8 cellular contexts compared by ENCODE assay signal in the genomic region with DNA sequence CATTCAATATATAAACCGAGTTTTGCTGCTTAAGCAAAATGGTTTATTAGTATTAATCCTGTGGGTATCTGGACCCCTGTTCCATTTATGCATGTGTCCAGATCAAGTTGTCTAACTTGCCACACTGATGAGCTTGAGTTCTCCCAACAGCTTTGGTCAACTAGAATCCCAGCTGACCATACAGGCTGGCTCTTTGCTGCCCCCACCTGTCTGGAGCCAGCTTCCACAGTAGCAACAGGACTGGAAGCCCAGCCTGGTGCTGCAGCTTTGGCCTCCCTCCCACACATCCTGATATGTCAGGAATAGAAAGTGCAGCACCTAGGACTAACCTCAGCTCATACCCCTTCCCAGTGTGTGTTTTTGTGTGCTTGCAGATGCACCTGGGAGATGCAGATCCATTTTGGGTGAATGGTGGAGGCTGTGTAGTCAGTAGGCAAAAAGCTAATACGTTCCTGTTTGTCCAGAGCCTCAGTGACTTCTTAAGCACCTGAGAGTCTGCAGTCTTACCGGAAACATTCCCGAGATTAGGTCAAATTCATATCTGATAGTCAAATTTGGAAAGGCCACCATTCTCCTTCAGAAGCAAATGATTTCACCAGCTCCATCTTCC. TPM values are rescaled to one million over a fixed set of nuclear protein-coding genes. Genes with fewer than 3 reads are reported as not detected.
A peak's percentile ranks its signal among the peaks of the same experiment; 100 is the strongest.
DNase-seq lines count a peak whose midpoint lies in the region; ATAC-seq, FAIRE-seq and TF ChIP-seq lines count a peak whose summit lies in the region.

No MANE protein-coding gene starts in this region.

- H3K27me3 ChIP-seq in OCI-LY1 (ENCODE audit: insufficient read depth, low read length) (no peaks in the 10 kb centered on the region), HepG2 (ENCODE audit: control insufficient read depth in 1 of 2, insufficient read depth in 2 of 2, low read length in 2 of 2) (no peaks in the 10 kb centered on the region), thyroid gland (no peaks in the 10 kb centered on the region)

- no peak overlapping the region for H2AFZ ChIP-seq in OCI-LY1 (ENCODE audit: low read length)
- H2AFZ ChIP-seq in HepG2 (ENCODE audit: low read length), result no peak overlapping the region

- H3F3A ChIP-seq in OCI-LY1 (ENCODE audit: insufficient read depth, low read length), result no peaks in the 10 kb centered on the region

- BruUV-seq in HepG2 (replicated peaks; lab: Mats Ljungman, UMichigan), result no TSS peak

- H3K4me2 ChIP-seq in OCI-LY1 (ENCODE audit: low read length), result no peak overlapping the region
- no peak overlapping the region for H3K4me2 ChIP-seq in HepG2 (ENCODE audit: low read depth, low read length)

- no peak overlapping the region for H3K27ac ChIP-seq in OCI-LY1 (ENCODE audit: low read depth, low read length, poor library complexity, severe bottlenecking)
- H3K27ac ChIP-seq in HepG2 (ENCODE audit: extremely low read length, insufficient read depth, low read length), result no peak overlapping the region
- no peak overlapping the region for H3K27ac ChIP-seq in thyroid gland

- H4K20me1 ChIP-seq in OCI-LY1 (ENCODE audit: insufficient read depth, low read length) (no peaks in the 10 kb centered on the region), HepG2 (ENCODE audit: insufficient read depth, low read length) (no peaks in the 10 kb centered on the region)

- peak; percentile 63 for DNase-seq in D341Med (ENCODE audit: low spot score)
- peak; percentile 72 for DNase-seq in choroid plexus epithelial cell (ENCODE audit: low read depth)
- peak; percentile 18 for DNase-seq in HepG2 (ENCODE audit: low spot score)
- peak; percentile 65 to 73 for DNase-seq in thyroid gland
- no peak for DNase-seq in NCI-H226

- FAIRE-seq in HepG2 (lab: Jason Lieb, UNC), result peak; percentile 70

- POLR2A ChIA-PET in HepG2 (lab: Yijun Ruan, JAX), result no interaction called here

- H3K9me2 ChIP-seq in OCI-LY1 (ENCODE audit: low read depth, low read length), result no peaks in the 10 kb centered on the region

- peak; percentile 59 for TF ChIP-seq CTCF in OCI-LY1 (IDR thresholded peaks at IDR 0.05; ENCODE audit: low read length)
- TF ChIP-seq CTCF in choroid plexus epithelial cell (conservative IDR thresholded peaks at IDR 0.05; ENCODE audit: low read depth, low read length), result peak; percentile 89
- TF ChIP-seq CTCF in HepG2 (CRISPR knock-in tag; IDR thresholded peaks at IDR 0.05), result peak; percentile 85
- peak in 5 of 6 experiments; percentile 29 to 83 (median 55) for TF ChIP-seq CTCF in thyroid gland (IDR thresholded peaks at IDR 0.05)

- TF ChIP-seq EP300 in HepG2 (IDR thresholded peaks at IDR 0.05; ENCODE audit: low read depth in 2 of 2, low read length in 2 of 2) (no peak), HepG2 (CRISPR knock-in tag; IDR thresholded peaks at IDR 0.05; ENCODE audit: borderline replicate concordance) (no peak)

- 0 out of 2 replicates have a peak, but pooled peaks have one; percentile 32 for TF ChIP-seq RAD21 in HepG2 (CRISPR knock-in tag; IDR thresholded peaks at IDR 0.05)

- in situ Hi-C loops in HepG2 (cut with HindIII; ENCODE audit: extremely low pct_ligation_motif_present, low pct_unique_long_range_greater_than_20kb), result loop anchor here (10.0 kb wide), 1 partner anchor 263 kb away; no protein-coding TSS in a partner anchor

- WGBS in HepG2 (ENCODE audit: low lambda C conversion rate), result 34% methylated on average over 4 of the region's 4 CpGs
- WGBS in thyroid gland, 2 donors, result 46 to 61% methylated on average over 4 of the region's 4 CpGs

- H3K9me3 ChIP-seq in OCI-LY1 (ENCODE audit: low read length) (no peaks in the 10 kb centered on the region), HepG2 (ENCODE audit: low read length) (no peaks in the 10 kb centered on the region), thyroid gland (no peaks in the 10 kb centered on the region)

- H3K4me3 ChIP-seq in OCI-LY1 (ENCODE audit: low read depth, low read length, poor library complexity, severe bottlenecking) (no peak overlapping the region), choroid plexus epithelial cell (ENCODE audit: low read depth, low read length) (no peak overlapping the region), HepG2 (replicated peaks in 1 of 3; ENCODE audit: insufficient read depth in 1 of 3, low read depth in 2 of 3, low read length in 3 of 3) (no peak overlapping the region), thyroid gland (replicated peaks in 1 of 3) (no peak overlapping the region)

- no peak for TF ChIP-seq POLR2A in HepG2 (IDR thresholded peaks at IDR 0.05; ENCODE audit: insufficient read depth in 1 of 2, low read depth in 2 of 2, low read length in 2 of 2)
- no peak for TF ChIP-seq POLR2A in thyroid gland (IDR thresholded peaks at IDR 0.05)

- CTCF ChIA-PET in HepG2 (lab: Yijun Ruan, JAX; ENCODE audit: low intra/inter-chr PET ratio, low total read pairs), result interaction anchor here (0.6 to 1.4 kb wide), 2 partner anchors 140 to 245 kb away, joined by 3 to 7 read pairs; no protein-coding TSS in a partner anchor

- intact Hi-C loops in HepG2 (cut with micrococcal nuclease; ENCODE audit: unreplicated experiment) (loop anchor here (1.0 to 2.0 kb wide), 3 partner anchors 65 to 140 kb away; no protein-coding TSS in a partner anchor), thyroid gland (cut with DNase I) (loop anchor here (5.0 kb wide), 1 partner anchor 140 kb away; no protein-coding TSS in a partner anchor)

- H3K79me2 ChIP-seq in OCI-LY1 (ENCODE audit: insufficient read depth, low read length) (no peaks in the 10 kb centered on the region), HepG2 (ENCODE audit: insufficient read depth, low read length) (no peaks in the 10 kb centered on the region)

- no peaks in the 10 kb centered on the region for H3K4me1 ChIP-seq in OCI-LY1 (ENCODE audit: insufficient read depth, low read length, severe bottlenecking)
- H3K4me1 ChIP-seq in HepG2 (ENCODE audit: insufficient read depth, low read length), result no peaks in the 10 kb centered on the region
- no peaks in the 10 kb centered on the region for H3K4me1 ChIP-seq in thyroid gland

- peak; percentile 69 for ATAC-seq in GM19023 (IDR thresholded peaks at IDR 0.05; ENCODE audit: unreplicated experiment)
- peak; percentile 87 for ATAC-seq in HG03460 (IDR thresholded peaks at IDR 0.05; ENCODE audit: unreplicated experiment)
- peak; percentile 93 for ATAC-seq in HepG2

- H3K36me3 ChIP-seq in OCI-LY1 (ENCODE audit: insufficient read depth, low read length), result no peaks in the 10 kb centered on the region
- H3K36me3 ChIP-seq in HepG2 (replicated peaks in 1 of 2; ENCODE audit: control insufficient read depth in 1 of 2, insufficient read depth in 2 of 2, low read length in 2 of 2), result no peaks in the 10 kb centered on the region
- H3K36me3 ChIP-seq in thyroid gland, result no peaks in the 10 kb centered on the region

- H3K9ac ChIP-seq in OCI-LY1 (ENCODE audit: low read length) (no peak overlapping the region), HepG2 (ENCODE audit: insufficient read depth, low read depth, low read length) (no peak overlapping the region)

TF ChIP-seq in HepG2, 621 proteins besides CTCF, POLR2A, EP300 and RAD21:
- TF ChIP-seq, protein P1, sequence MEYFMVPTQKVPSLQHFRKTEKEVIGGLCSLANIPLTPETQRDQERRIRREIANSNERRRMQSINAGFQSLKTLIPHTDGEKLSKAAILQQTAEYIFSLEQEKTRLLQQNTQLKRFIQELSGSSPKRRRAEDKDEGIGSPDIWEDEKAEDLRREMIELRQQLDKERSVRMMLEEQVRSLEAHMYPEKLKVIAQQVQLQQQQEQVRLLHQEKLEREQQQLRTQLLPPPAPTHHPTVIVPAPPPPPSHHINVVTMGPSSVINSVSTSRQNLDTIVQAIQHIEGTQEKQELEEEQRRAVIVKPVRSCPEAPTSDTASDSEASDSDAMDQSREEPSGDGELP (IDR thresholded peaks at IDR 0.05; ENCODE audit: borderline replicate concordance, low read depth), result peak; percentile 33; the same call in 1 of the 2 replicates
- TF ChIP-seq SMC3 (IDR thresholded peaks at IDR 0.05; ENCODE audit: low read length), result peak; percentile 74
- TF ChIP-seq ZNF367 (CRISPR knock-in tag; IDR thresholded peaks at IDR 0.05; ENCODE audit: borderline replicate concordance), result no peak
- no peak for TF ChIP-seq HNRNPH1 (optimal IDR thresholded peaks at IDR 0.05; ENCODE audit: low read depth, low read length)
- peak; percentile 73 for TF ChIP-seq STAG1 (CRISPR knock-in tag; IDR thresholded peaks at IDR 0.05)

RNA-seq across cellular contexts. Expression of gene BEND5, which starts 40.9 kb away (rescaled TPM):
- total RNA-seq in HepG2 (2016; rRNA removed; fragmentation: Illumina TruSeq; extraction: Trizol) (not detected in 2 replicates), thyroid gland (10 to 100 TPM in 1 of 4 donors, 1 to 10 TPM in 3; 4.7 to 15.7 (median 5.5) TPM)
- total RNA-seq in HepG2 (2016; cell fraction: cytosol; rRNA removed; fragmentation: Illumina TruSeq; extraction: Trizol; ENCODE audit: low read depth), result not detected in 2 replicates
- 0.11 TPM in 1 of 2 replicates, not detected in the other for total RNA-seq in HepG2 (2016; cell fraction: insoluble cytoplasmic fraction; rRNA removed; fragmentation: Illumina TruSeq; extraction: Trizol)
- not detected in 2 replicates for total RNA-seq in HepG2 (2016; cell fraction: membrane; rRNA removed; fragmentation: Illumina TruSeq; extraction: Trizol)
- total RNA-seq in HepG2 (2016; cell fraction: nucleus; rRNA removed; fragmentation: Illumina TruSeq; extraction: Trizol), result not detected in 2 replicates
- 0.04 and 0.11 TPM in 2 replicates for polyA plus RNA-seq in HepG2 (2011; rRNA removed)
- 0.04 TPM in 1 of 2 replicates, not detected in the other for polyA plus RNA-seq in HepG2 (2011; cell fraction: cytosol; rRNA removed)
- not detected in 2 replicates for polyA plus RNA-seq in HepG2 (2011; cell fraction: nucleus; rRNA removed)
- polyA plus RNA-seq in HepG2 (2012), result 0.17 and 0.38 TPM in 2 replicates
- not detected in 2 replicates for polyA plus RNA-seq in HepG2 (2016; cell fraction: cytosol; fragmentation: Illumina TruSeq; extraction: Trizol; ENCODE audit: low read depth)
- polyA plus RNA-seq in HepG2 (2016; cell fraction: insoluble cytoplasmic fraction; fragmentation: Illumina TruSeq; extraction: Trizol; ENCODE audit: low read depth), result not detected in 2 replicates
- 0.20 TPM in 1 of 2 replicates, not detected in the other for polyA plus RNA-seq in HepG2 (2016; cell fraction: membrane; fragmentation: Illumina TruSeq; extraction: Trizol; ENCODE audit: low read depth)
- not detected in 2 replicates for polyA plus RNA-seq in HepG2 (2016; cell fraction: nucleus; fragmentation: Illumina TruSeq; extraction: Trizol; ENCODE audit: insufficient read depth, low read depth)
- not detected in 2 replicates for polyA minus RNA-seq in HepG2 (2011; rRNA and poly(A)+ RNA removed; ENCODE audit: low replicate concordance)
- not detected in 2 replicates for polyA minus RNA-seq in HepG2 (2011; cell fraction: cytosol; rRNA and poly(A)+ RNA removed)
- 0.39 TPM in 1 of 2 replicates, not detected in the other for polyA minus RNA-seq in HepG2 (2011; cell fraction: nucleus; rRNA and poly(A)+ RNA removed)
